In the genomic region with DNA sequence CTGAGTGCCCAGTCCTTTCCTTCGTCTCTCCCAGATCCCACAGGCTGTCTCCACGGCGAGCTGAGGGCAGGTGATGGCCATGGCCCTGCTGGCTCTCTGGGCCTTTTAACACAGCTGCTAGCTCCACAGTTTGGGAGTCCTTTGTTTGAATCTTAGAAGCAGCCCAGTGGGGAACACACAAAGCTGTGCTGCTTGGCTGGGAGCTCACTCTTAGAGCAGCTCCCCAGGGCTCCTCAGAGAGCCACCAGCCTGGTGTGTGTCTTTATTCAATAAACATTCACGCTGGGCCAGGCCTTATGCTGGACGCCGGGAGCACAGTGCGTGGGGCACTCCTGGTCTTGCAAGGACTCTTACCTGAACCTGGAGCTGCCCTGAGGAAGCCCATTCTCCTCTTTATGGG, we compare ENCODE assay signal across 16 cellular contexts. TPM values are rescaled to one million over a fixed set of nuclear protein-coding genes. Genes with fewer than 3 reads are reported as not detected.
A peak's percentile ranks its signal among the peaks of the same experiment; 100 is the strongest.
DNase-seq lines count a peak whose midpoint lies in the region; ATAC-seq and TF ChIP-seq lines count a peak whose summit lies in the region.
"Had no signal": no experiment of that assay in that cellular context is flagged by ENCODE, and none has a peak within 500 bp of the region (broad histone marks: within the 10 kb centered on the region; RNA-seq: fewer than 3 reads in every experiment).

No MANE protein-coding gene starts in this region.

- no peaks in the 10 kb centered on the region for H3K4me1 ChIP-seq in transverse colon

- TF ChIP-seq CTCF in WTC11 (IDR thresholded peaks at IDR 0.05) (no peak), nephron progenitor cell (IDR thresholded peaks at IDR 0.05) (no peak), transverse colon (IDR thresholded peaks at IDR 0.05) (no peak)

- intact Hi-C loops in transverse colon (cut with DNase I; ENCODE audit: low total_unique reads) = loop anchor here (10.0 kb wide), 1 partner anchor 286 kb away; no protein-coding TSS in a partner anchor

- TF ChIP-seq EP300 in transverse colon (IDR thresholded peaks at IDR 0.05; ENCODE audit: low read depth) = no peak

- in situ Hi-C loops in transverse colon (cut with MboI; ENCODE audit: low pct_ligation_motif_present in 1 of 4, low pct_unique_long_range_greater_than_20kb in 1 of 4, low sequenced_read_pairs in 3 of 4) = no loop called here

- H3K27ac Mint-ChIP-seq in WTC11 = peak overlapping the region; percentile 4; the same call in 1 of the 2 replicates
- H3K27ac Mint-ChIP-seq in nephron progenitor cell = peak overlapping the region; percentile 47
- H3K27ac Mint-ChIP-seq: B cell; CD4-positive, alpha-beta T cell; H9 had no signal

- CTCF ChIA-PET in WTC11 (lab: Charles Lee) = interaction anchor here (0.8 kb wide), 1 partner anchor 16 kb away, joined by 4 read pairs; no protein-coding TSS in a partner anchor

- no peaks in the 10 kb centered on the region for H3K36me3 ChIP-seq in transverse colon

- no peak for TF ChIP-seq POLR2A in transverse colon (IDR thresholded peaks at IDR 0.05)

- no peak overlapping the region for H3K27ac ChIP-seq in transverse colon
- H3K27ac ChIP-seq: GM23248 had no signal

- H3K4me3 Mint-ChIP-seq in WTC11 (no peak overlapping the region), nephron progenitor cell (no peak overlapping the region)
- H3K4me3 Mint-ChIP-seq: B cell; CD4-positive, alpha-beta T cell; H9 had no signal

- 92% methylated on average over 7 of the region's 7 CpGs; no CpG with 5 or more reads in 1 of the 2 donors for WGBS in transverse colon (ENCODE audit: low coverage in 1 of 2), 2 donors

- H3K36me3 Mint-ChIP-seq in WTC11 (peaks cover 13% of the 10 kb centered on the region), nephron progenitor cell (ENCODE audit: low read depth) (no peaks in the 10 kb centered on the region)

- H3K27me3 ChIP-seq in transverse colon = peaks cover 23% of the 10 kb centered on the region

- ATAC-seq in WTC11 = no peak
- ATAC-seq in GM21515 (IDR thresholded peaks at IDR 0.05; ENCODE audit: unreplicated experiment) = no peak
- ATAC-seq: GM12878 had no signal

- H3K4me1 Mint-ChIP-seq in WTC11 (peaks cover 26% of the 10 kb centered on the region), nephron progenitor cell (peaks cover 18% of the 10 kb centered on the region)
- H3K4me1 Mint-ChIP-seq: B cell had no signal

- DNase-seq in NCI-H146 treated with DMSO at 0.1 percent for 48 hours (lab: John Stamatoyannopoulos, UW; ENCODE audit: unreplicated experiment) = peak; percentile 35
- DNase-seq in WTC11 (ENCODE audit: low spot score) = no peak
- DNase-seq in nephron progenitor cell = no peak
- DNase-seq in transverse colon = no peak
- DNase-seq in NCI-H2171 treated with DMSO at 0.1 percent for 48 hours (lab: John Stamatoyannopoulos, UW) = no peak
- no peak for DNase-seq in GOT3 (lab: John Stamatoyannopoulos, UW)
- DNase-seq: C1 segment of cervical spinal cord; Calu3; CD4-positive, alpha-beta T cell; DMS79; GM23248; H9 had no signal

- POLR2A ChIA-PET in WTC11 (lab: Charles Lee) = no interaction called here

- no peak overlapping the region for H3K4me3 ChIP-seq in transverse colon
- H3K4me3 ChIP-seq: GM12878, GM23248 had no signal

- peaks cover 42% of the 10 kb centered on the region for H3K27me3 Mint-ChIP-seq in WTC11 (ENCODE audit: low read depth)
- peaks cover 26% of the 10 kb centered on the region for H3K27me3 Mint-ChIP-seq in nephron progenitor cell (ENCODE audit: low read depth, poor library complexity)

- no peaks in the 10 kb centered on the region for H3K9me3 ChIP-seq in transverse colon

- H3K9me3 Mint-ChIP-seq in WTC11 = peaks cover 11% of the 10 kb centered on the region
- H3K9me3 Mint-ChIP-seq in nephron progenitor cell = peaks cover 3% of the 10 kb centered on the region
- H3K9me3 Mint-ChIP-seq: CD4-positive, alpha-beta T cell had no signal

TF ChIP-seq in WTC11, 78 proteins besides CTCF, POLR2A, EP300 and RAD21:
- TF ChIP-seq, protein P1, sequence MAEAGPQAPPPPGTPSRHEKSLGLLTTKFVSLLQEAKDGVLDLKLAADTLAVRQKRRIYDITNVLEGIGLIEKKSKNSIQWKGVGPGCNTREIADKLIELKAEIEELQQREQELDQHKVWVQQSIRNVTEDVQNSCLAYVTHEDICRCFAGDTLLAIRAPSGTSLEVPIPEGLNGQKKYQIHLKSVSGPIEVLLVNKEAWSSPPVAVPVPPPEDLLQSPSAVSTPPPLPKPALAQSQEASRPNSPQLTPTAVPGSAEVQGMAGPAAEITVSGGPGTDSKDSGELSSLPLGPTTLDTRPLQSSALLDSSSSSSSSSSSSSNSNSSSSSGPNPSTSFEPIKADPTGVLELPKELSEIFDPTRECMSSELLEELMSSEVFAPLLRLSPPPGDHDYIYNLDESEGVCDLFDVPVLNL (CRISPR knock-in tag; IDR thresholded peaks at IDR 0.05; ENCODE audit: borderline replicate concordance, low read depth) = no peak
- TF ChIP-seq RORB (CRISPR knock-in tag; IDR thresholded peaks at IDR 0.05) (no peak), ZNF396 (CRISPR knock-in tag; IDR thresholded peaks at IDR 0.05; ENCODE audit: borderline replicate concordance) (no peak), ZNF423 (CRISPR knock-in tag; IDR thresholded peaks at IDR 0.05) (peak; percentile 70), GABPB1 (CRISPR knock-in tag; IDR thresholded peaks at IDR 0.05) (no peak), ESRRA (CRISPR knock-in tag; IDR thresholded peaks at IDR 0.05; ENCODE audit: borderline replicate concordance) (no peak)
- TF ChIP-seq, protein P2, sequence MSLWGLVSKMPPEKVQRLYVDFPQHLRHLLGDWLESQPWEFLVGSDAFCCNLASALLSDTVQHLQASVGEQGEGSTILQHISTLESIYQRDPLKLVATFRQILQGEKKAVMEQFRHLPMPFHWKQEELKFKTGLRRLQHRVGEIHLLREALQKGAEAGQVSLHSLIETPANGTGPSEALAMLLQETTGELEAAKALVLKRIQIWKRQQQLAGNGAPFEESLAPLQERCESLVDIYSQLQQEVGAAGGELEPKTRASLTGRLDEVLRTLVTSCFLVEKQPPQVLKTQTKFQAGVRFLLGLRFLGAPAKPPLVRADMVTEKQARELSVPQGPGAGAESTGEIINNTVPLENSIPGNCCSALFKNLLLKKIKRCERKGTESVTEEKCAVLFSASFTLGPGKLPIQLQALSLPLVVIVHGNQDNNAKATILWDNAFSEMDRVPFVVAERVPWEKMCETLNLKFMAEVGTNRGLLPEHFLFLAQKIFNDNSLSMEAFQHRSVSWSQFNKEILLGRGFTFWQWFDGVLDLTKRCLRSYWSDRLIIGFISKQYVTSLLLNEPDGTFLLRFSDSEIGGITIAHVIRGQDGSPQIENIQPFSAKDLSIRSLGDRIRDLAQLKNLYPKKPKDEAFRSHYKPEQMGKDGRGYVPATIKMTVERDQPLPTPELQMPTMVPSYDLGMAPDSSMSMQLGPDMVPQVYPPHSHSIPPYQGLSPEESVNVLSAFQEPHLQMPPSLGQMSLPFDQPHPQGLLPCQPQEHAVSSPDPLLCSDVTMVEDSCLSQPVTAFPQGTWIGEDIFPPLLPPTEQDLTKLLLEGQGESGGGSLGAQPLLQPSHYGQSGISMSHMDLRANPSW (CRISPR knock-in tag; conservative IDR thresholded peaks at IDR 0.05; ENCODE audit: low read depth) = no peak
- TF ChIP-seq, protein P3, sequence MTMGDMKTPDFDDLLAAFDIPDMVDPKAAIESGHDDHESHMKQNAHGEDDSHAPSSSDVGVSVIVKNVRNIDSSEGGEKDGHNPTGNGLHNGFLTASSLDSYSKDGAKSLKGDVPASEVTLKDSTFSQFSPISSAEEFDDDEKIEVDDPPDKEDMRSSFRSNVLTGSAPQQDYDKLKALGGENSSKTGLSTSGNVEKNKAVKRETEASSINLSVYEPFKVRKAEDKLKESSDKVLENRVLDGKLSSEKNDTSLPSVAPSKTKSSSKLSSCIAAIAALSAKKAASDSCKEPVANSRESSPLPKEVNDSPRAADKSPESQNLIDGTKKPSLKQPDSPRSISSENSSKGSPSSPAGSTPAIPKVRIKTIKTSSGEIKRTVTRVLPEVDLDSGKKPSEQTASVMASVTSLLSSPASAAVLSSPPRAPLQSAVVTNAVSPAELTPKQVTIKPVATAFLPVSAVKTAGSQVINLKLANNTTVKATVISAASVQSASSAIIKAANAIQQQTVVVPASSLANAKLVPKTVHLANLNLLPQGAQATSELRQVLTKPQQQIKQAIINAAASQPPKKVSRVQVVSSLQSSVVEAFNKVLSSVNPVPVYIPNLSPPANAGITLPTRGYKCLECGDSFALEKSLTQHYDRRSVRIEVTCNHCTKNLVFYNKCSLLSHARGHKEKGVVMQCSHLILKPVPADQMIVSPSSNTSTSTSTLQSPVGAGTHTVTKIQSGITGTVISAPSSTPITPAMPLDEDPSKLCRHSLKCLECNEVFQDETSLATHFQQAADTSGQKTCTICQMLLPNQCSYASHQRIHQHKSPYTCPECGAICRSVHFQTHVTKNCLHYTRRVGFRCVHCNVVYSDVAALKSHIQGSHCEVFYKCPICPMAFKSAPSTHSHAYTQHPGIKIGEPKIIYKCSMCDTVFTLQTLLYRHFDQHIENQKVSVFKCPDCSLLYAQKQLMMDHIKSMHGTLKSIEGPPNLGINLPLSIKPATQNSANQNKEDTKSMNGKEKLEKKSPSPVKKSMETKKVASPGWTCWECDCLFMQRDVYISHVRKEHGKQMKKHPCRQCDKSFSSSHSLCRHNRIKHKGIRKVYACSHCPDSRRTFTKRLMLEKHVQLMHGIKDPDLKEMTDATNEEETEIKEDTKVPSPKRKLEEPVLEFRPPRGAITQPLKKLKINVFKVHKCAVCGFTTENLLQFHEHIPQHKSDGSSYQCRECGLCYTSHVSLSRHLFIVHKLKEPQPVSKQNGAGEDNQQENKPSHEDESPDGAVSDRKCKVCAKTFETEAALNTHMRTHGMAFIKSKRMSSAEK (CRISPR knock-in tag; IDR thresholded peaks at IDR 0.05; ENCODE audit: borderline replicate concordance) = no peak

RNA-seq across cellular contexts. Expression of a gene that starts 29.7 kb away (rescaled TPM):
- total RNA-seq in WTC11 (2021) = 6.5 to 14.1 TPM (median 6.7 TPM) in 3 replicates
- total RNA-seq in transverse colon = under 1 TPM in 2 of 4 donors, not detected in 2; 0.27 to 0.48 TPM
- total RNA-seq: CD4-positive, alpha-beta T cell; G401; GM12878 had no signal
